Comparison of ENCODE assay signal across 8 cellular contexts in genomic region chr2:240434728-240435456, GRCh38. TPM values are rescaled to one million over a fixed set of nuclear protein-coding genes. Genes with fewer than 3 reads are reported as not detected.
DNase-seq lines count a peak whose midpoint lies in the region; ATAC-seq lines count a peak whose summit lies in the region.

No MANE protein-coding gene starts in this region.

- H3K27ac Mint-ChIP-seq in activated CD4-positive, alpha-beta T cell treated with anti-CD3 and anti-CD28 coated beads for 36 hours: peak overlapping the region; percentile 26

- intact Hi-C loops in activated CD4-positive, alpha-beta T cell treated with anti-CD3 and anti-CD28 coated beads for 36 hours (cut with DNase I, micrococcal nuclease): loop anchor here (1.0 to 10.0 kb wide), 8 partner anchors 32 to 1034 kb away; partner anchors contain the start of genes COPS9 (in 2 of the 2), CAPN10 (in 1 of the 2), DUSP28 (in 1 of the 2) and HDAC4 (in 1 of the 2)

- no peaks in the 10 kb centered on the region for H3K36me3 Mint-ChIP-seq in activated CD4-positive, alpha-beta T cell treated with anti-CD3 and anti-CD28 coated beads for 36 hours (ENCODE audit: low read depth)

- H3K27me3 Mint-ChIP-seq in activated CD4-positive, alpha-beta T cell treated with anti-CD3 and anti-CD28 coated beads for 36 hours: peaks cover 15% of the 10 kb centered on the region

- CTCF ChIA-PET in activated CD4-positive, alpha-beta T cell treated with anti-CD3 and anti-CD28 coated beads for 36 hours (lab: Charles Lee): no interaction called here

- peak overlapping the region; percentile 68 for H3K4me3 Mint-ChIP-seq in activated CD4-positive, alpha-beta T cell treated with anti-CD3 and anti-CD28 coated beads for 36 hours

- H3K4me1 Mint-ChIP-seq in activated CD4-positive, alpha-beta T cell treated with anti-CD3 and anti-CD28 coated beads for 36 hours: peaks cover 12% of the 10 kb centered on the region

- H3K9me3 Mint-ChIP-seq in activated CD4-positive, alpha-beta T cell treated with anti-CD3 and anti-CD28 coated beads for 36 hours (ENCODE audit: low read depth): no peaks in the 10 kb centered on the region

- ATAC-seq in HG02588 (IDR thresholded peaks at IDR 0.05; ENCODE audit: unreplicated experiment) (peak; percentile 43), HG02763 (IDR thresholded peaks at IDR 0.05; ENCODE audit: unreplicated experiment) (no peak)
- ATAC-seq in activated CD4-positive, alpha-beta T cell treated with anti-CD3 and anti-CD28 coated beads for 36 hours: peak; percentile 64

- peak; percentile 55 for DNase-seq in GM04503 (ENCODE audit: low read depth)
- peak; percentile 81 for DNase-seq in NCI-H2171 (lab: John Stamatoyannopoulos, UW)
- DNase-seq in activated CD4-positive, alpha-beta T cell treated with anti-CD3 and anti-CD28 coated beads for 36 hours: peak; percentile 91
- DNase-seq in cerebellum (ENCODE audit: low spot score): peak; percentile 99
- peak; percentile 49 for DNase-seq in kidney glomerular epithelial cell (lab: John Stamatoyannopoulos, UW)
- peak; percentile 59 to 76 for DNase-seq in stimulated activated CD4-positive, alpha-beta T cell treated with anti-CD3 and anti-CD28 coated beads, Interleukin-15, amount 100 ng/mL, for 48 hours (ENCODE audit: low read depth in 2 of 2)

- POLR2A ChIA-PET in activated CD4-positive, alpha-beta T cell treated with anti-CD3 and anti-CD28 coated beads for 36 hours (lab: Charles Lee): no interaction called here

RNA-seq across cellular contexts. Expression of gene GPC1, which starts 0.6 kb away (rescaled TPM):
- total RNA-seq in activated CD4-positive, alpha-beta T cell treated with anti-CD3 and anti-CD28 coated beads for 36 hours: 1 to 10 TPM; 1.7 to 2.0 TPM
- total RNA-seq in cerebellum: 70.1 TPM

Comparison
In these comparisons a context has a peak if more than half of its experiments do, and no peak if none do; other contexts are left out.
1. DNase-seq: peak in every context shown above with its lines; median percentile 99 in cerebellum; 91 in activated CD4-positive, alpha-beta T cell treated with anti-CD3 and anti-CD28 coated beads for 36 hours; 81 in NCI-H2171; 68 in stimulated activated CD4-positive, alpha-beta T cell treated with anti-CD3 and anti-CD28 coated beads, Interleukin-15, amount 100 ng/mL, for 48 hours; 55 in GM04503; 49 in kidney glomerular epithelial cell.
2. RNA of gene GPC1, which starts 0.6 kb away (total RNA-seq): 70.1 TPM in cerebellum (single experiment); 1.7 to 2.0 TPM in activated CD4-positive, alpha-beta T cell treated with anti-CD3 and anti-CD28 coated beads for 36 hours; every median in the first group is over 10 times any median in the second.